In genomic region chr17:901964-902363, GRCh38 we compare ENCODE assay signal across 14 cellular contexts.
DNase-seq lines count a peak whose midpoint lies in the region; ATAC-seq, FAIRE-seq and TF ChIP-seq lines count a peak whose summit lies in the region.
"Had no signal": no experiment of that assay in that cellular context is flagged by ENCODE, and none has a peak within 500 bp of the region (broad histone marks: within the 10 kb centered on the region; RNA-seq: fewer than 3 reads in every experiment).

No MANE protein-coding gene starts in this region.

- peaks cover 1 to 3% of the 10 kb centered on the region in 2 experiments for H3K36me3 ChIP-seq in keratinocyte (ENCODE audit: control insufficient read depth in 2 of 2, extremely low read depth in 1 of 2, insufficient read depth in 2 of 2, low read length in 2 of 2)
- H3K36me3 ChIP-seq in skeletal muscle tissue (ENCODE audit: control insufficient read depth in 3 of 3, insufficient read depth in 3 of 3, low read length in 3 of 3): no peaks in the 10 kb centered on the region
- H3K36me3 ChIP-seq in CD8-positive, alpha-beta memory T cell (ENCODE audit: insufficient read depth, low read length): no peaks in the 10 kb centered on the region

- peak; percentile 44 for FAIRE-seq in keratinocyte (lab: Jason Lieb, UNC)

- TF ChIP-seq CTCF in coronary artery (IDR thresholded peaks at IDR 0.05) (no peak), keratinocyte (optimal IDR thresholded peaks at IDR 0.05 in 1 of 3, IDR thresholded peaks at IDR 0.05 in 1 of 3, conservative IDR thresholded peaks at IDR 0.05 in 1 of 3; ENCODE audit: extremely low read depth in 1 of 3, insufficient read depth in 2 of 3, low read length in 3 of 3) (no peak)

- peak overlapping the region; percentile 45 for H3K9ac ChIP-seq in keratinocyte (ENCODE audit: control insufficient read depth, extremely low read depth, insufficient read depth, low read length)
- H3K9ac ChIP-seq in skeletal muscle tissue (ENCODE audit: low read depth in 1 of 3, low read length in 3 of 3): peak overlapping the region; percentile 23 to 93 (median 89)

- peaks cover 2% of the 10 kb centered on the region for H4K20me1 ChIP-seq in keratinocyte (ENCODE audit: control insufficient read depth, extremely low read depth, insufficient read depth, low read length)

- no peak overlapping the region for H3K4me3 Mint-ChIP-seq in CD8-positive, alpha-beta memory T cell
- H3K4me3 Mint-ChIP-seq: CD8-positive, alpha-beta T cell had no signal

- H3K9me3 ChIP-seq in keratinocyte (ENCODE audit: control insufficient read depth, low read depth, low read length): no peaks in the 10 kb centered on the region
- no peaks in the 10 kb centered on the region for H3K9me3 ChIP-seq in skeletal muscle tissue (ENCODE audit: control insufficient read depth in 3 of 3, low read length in 3 of 3)
- H3K9me3 ChIP-seq in CD8-positive, alpha-beta memory T cell (ENCODE audit: low read length): no peaks in the 10 kb centered on the region
- H3K9me3 ChIP-seq: mucosa of descending colon had no signal

- no peaks in the 10 kb centered on the region for H3K36me3 Mint-ChIP-seq in CD8-positive, alpha-beta memory T cell
- H3K36me3 Mint-ChIP-seq: CD8-positive, alpha-beta T cell had no signal

- H3K4me1 ChIP-seq in keratinocyte (ENCODE audit: control insufficient read depth, extremely low read depth, insufficient read depth, low read length): peaks cover 55% of the 10 kb centered on the region
- H3K4me1 ChIP-seq in skeletal muscle tissue (ENCODE audit: control insufficient read depth in 3 of 3, insufficient read depth in 3 of 3, low read length in 3 of 3): peaks cover 22 to 29% (median 24%) of the 10 kb centered on the region in 3 donors
- no peaks in the 10 kb centered on the region for H3K4me1 ChIP-seq in CD8-positive, alpha-beta memory T cell (ENCODE audit: insufficient read depth, low read length)

- no peaks in the 10 kb centered on the region for H3K9me1 ChIP-seq in keratinocyte (ENCODE audit: control insufficient read depth, extremely low read depth, insufficient read depth, low read length)

- DNase-seq in EL: peak; percentile 34
- no peak for DNase-seq in coronary artery (ENCODE audit: low spot score)
- DNase-seq in keratinocyte (ENCODE audit: low read depth, low spot score): no peak
- DNase-seq in CD8-positive, alpha-beta memory T cell: no peak
- no peak for DNase-seq in NCI-H748 treated with DMSO at 0.1 percent for 48 hours (lab: John Stamatoyannopoulos, UW)
- DNase-seq: CD8-positive, alpha-beta T cell; GF-D8; NCI-H2171 treated with DMSO at 0.1 percent for 48 hours; stimulated activated naive CD8-positive, alpha-beta T cell treated with anti-CD3 and anti-CD28 coated beads, Interleukin-15, Interleukin-2, amounts not matched to agents 100 U/mL and 50 U/mL, for 24 hours had no signal

- peaks cover 23 to 62% of the 10 kb centered on the region in 2 donors for H3K27me3 Mint-ChIP-seq in CD8-positive, alpha-beta memory T cell

- CTCF ChIA-PET in CD8-positive, alpha-beta memory T cell (lab: Charles Lee): no interaction called here

- H3K79me2 ChIP-seq in keratinocyte (ENCODE audit: control insufficient read depth, insufficient read depth, low read length): peaks cover 76% of the 10 kb centered on the region

- no peaks in the 10 kb centered on the region for H3K4me1 Mint-ChIP-seq in CD8-positive, alpha-beta memory T cell

- POLR2A ChIA-PET in CD8-positive, alpha-beta memory T cell (lab: Charles Lee): no interaction called here

- H3K4me3 ChIP-seq in coronary artery: peak overlapping the region; percentile 49
- no peak overlapping the region for H3K4me3 ChIP-seq in keratinocyte (ENCODE audit: control insufficient read depth in 2 of 3, extremely low read depth in 1 of 3, insufficient read depth in 2 of 3, low read depth in 1 of 3, low read length in 3 of 3)
- peak overlapping the region; percentile 20 to 72 (median 69) for H3K4me3 ChIP-seq in skeletal muscle tissue (ENCODE audit: low read length in 3 of 3)
- no peak overlapping the region for H3K4me3 ChIP-seq in CD8-positive, alpha-beta memory T cell (ENCODE audit: low read length)
- H3K4me3 ChIP-seq: mucosa of descending colon had no signal

- no peak overlapping the region for H3K27ac Mint-ChIP-seq in CD8-positive, alpha-beta memory T cell
- H3K27ac Mint-ChIP-seq: CD8-positive, alpha-beta T cell had no signal

- ATAC-seq in GM21576 (IDR thresholded peaks at IDR 0.05; ENCODE audit: unreplicated experiment) (no peak), GM18520 (IDR thresholded peaks at IDR 0.05; ENCODE audit: unreplicated experiment) (no peak)
- ATAC-seq: CD8-positive, alpha-beta T cell; SK-N-SH treated with all-trans-retinoic acid at 6 μM for 48 hours; stimulated activated naive CD8-positive, alpha-beta T cell treated with anti-CD3 and anti-CD28 coated beads, Interleukin-15, Interleukin-2, amounts not matched to agents 100 U/mL and 50 U/mL, for 24 hours had no signal

- dilution Hi-C loops in keratinocyte (cut with MboI; ENCODE audit: extremely low pct_ligation_motif_present, low sequenced_read_pairs): no loop called here

- H3K4me2 ChIP-seq in keratinocyte (ENCODE audit: control insufficient read depth, extremely low read depth, insufficient read depth, low read depth, low read length): peak overlapping the region; percentile 48

- H3K27me3 ChIP-seq in keratinocyte (ENCODE audit: control insufficient read depth, extremely low read depth, insufficient read depth, low read length) (no peaks in the 10 kb centered on the region), skeletal muscle tissue (ENCODE audit: control insufficient read depth in 3 of 3, insufficient read depth in 3 of 3, low read length in 3 of 3) (no peaks in the 10 kb centered on the region)
- no peaks in the 10 kb centered on the region for H3K27me3 ChIP-seq in CD8-positive, alpha-beta memory T cell (ENCODE audit: insufficient read depth, low read length, poor library complexity, severe bottlenecking)

- H3K9me3 Mint-ChIP-seq in CD8-positive, alpha-beta memory T cell: no peaks in the 10 kb centered on the region
- H3K9me3 Mint-ChIP-seq: CD8-positive, alpha-beta T cell had no signal

- peak overlapping the region; percentile 34 to 86 for H3K27ac ChIP-seq in coronary artery
- peak overlapping the region; percentile 58 for H3K27ac ChIP-seq in keratinocyte (ENCODE audit: control insufficient read depth, insufficient read depth, low read length)
- H3K27ac ChIP-seq in skeletal muscle tissue (ENCODE audit: low read depth, low read length): peak overlapping the region; percentile 99
- no peak overlapping the region for H3K27ac ChIP-seq in CD8-positive, alpha-beta memory T cell (ENCODE audit: low read depth, low read length)

- H2AFZ ChIP-seq in keratinocyte (ENCODE audit: control insufficient read depth, low read length): no peak overlapping the region

Comparison
In these comparisons a context has a peak if more than half of its experiments do, and no peak if none do; other contexts are left out.
1. H3K4me3 ChIP-seq: peak in coronary artery (single experiment) and skeletal muscle tissue (3 of 3); none in keratinocyte (0 of 3) and CD8-positive, alpha-beta memory T cell (single experiment).